ENCODE assay signal across 24 cellular contexts in genomic region chr7:36438211-36438610, GRCh38.
"Had no signal": no experiment of that assay in that cellular context is flagged by ENCODE, and none has a peak within 500 bp of the region (broad histone marks: within the 10 kb centered on the region; RNA-seq: fewer than 3 reads in every experiment).

No MANE protein-coding gene starts in this region.

- H3K4me3 ChIP-seq: esophagus muscularis mucosa, gastrocnemius medialis had no signal

- ATAC-seq: activated CD4-positive, alpha-beta T cell treated with anti-CD3 and anti-CD28 coated beads for 36 hours; activated CD8-positive, alpha-beta memory T cell treated with anti-CD3 and anti-CD28 coated beads, Interleukin-2, amount 10 ng/mL, durations not matched to agents 7 days and 5 days; activated CD8-positive, alpha-beta T cell treated with anti-CD3 and anti-CD28 coated beads, Interleukin-2, amount 10 ng/mL, durations not matched to agents 7 days and 5 days; activated naive CD8-positive, alpha-beta T cell treated with anti-CD3 and anti-CD28 coated beads, Interleukin-2, amount 50 U/mL, for 24 hours; effector memory CD8-positive, alpha-beta T cell; foreskin keratinocyte; gastrocnemius medialis had no signal

- H3K27ac ChIP-seq: esophagus muscularis mucosa, foreskin keratinocyte, gastrocnemius medialis had no signal

- DNase-seq: activated CD4-positive, alpha-beta memory T cell treated with anti-CD3 and anti-CD28 coated beads for 36 hours; activated CD4-positive, alpha-beta T cell treated with anti-CD3 and anti-CD28 coated beads for 36 hours; activated CD4-positive, alpha-beta T cell treated with anti-CD3 and anti-CD28 coated beads, Interleukin-2, amount 10 ng/mL, durations not matched to agents 24 days and 14 days; activated CD4-positive, CD25-positive, alpha-beta regulatory T cell; activated CD4-positive, CD25-positive, alpha-beta regulatory T cell treated with anti-CD3 and anti-CD28 coated beads, Interleukin-2, amount 50 U/mL, for 72 hours; activated CD8-positive, alpha-beta memory T cell treated with anti-CD3 and anti-CD28 coated beads, Interleukin-2, amount 10 ng/mL, durations not matched to agents 7 days and 5 days; activated CD8-positive, alpha-beta memory T cell treated with anti-CD3 and anti-CD28 coated beads, Interleukin-2, amount 50 U/mL, for 4 hours; activated CD8-positive, alpha-beta T cell treated with anti-CD3 and anti-CD28 coated beads, Interleukin-2, amount 10 ng/mL, durations not matched to agents 7 days and 5 days; activated effector memory CD4-positive, alpha-beta T cell treated with anti-CD3 and anti-CD28 coated beads, Interleukin-2, amount 50 U/mL, for 16 hours; activated naive CD8-positive, alpha-beta T cell treated with anti-CD3 and anti-CD28 coated beads for 36 hours; activated naive CD8-positive, alpha-beta T cell treated with anti-CD3 and anti-CD28 coated beads, Interleukin-2, amount 50 U/mL, for 24 hours; activated T-cell treated with anti-CD3 and anti-CD28 coated beads, Interleukin-2, amount 50 U/mL, for 1 hour; activated T-cell treated with anti-CD3 and anti-CD28 coated beads, Interleukin-2, amount 50 U/mL, for 48 hours; caudate nucleus; cortex of kidney; dermis blood vessel endothelial cell; effector CD4-positive, alpha-beta T cell; effector memory CD8-positive, alpha-beta T cell; erythroblast; foreskin keratinocyte; gastrocnemius medialis; glutamatergic neuron; T-helper 2 cell had no signal

- H3K9me3 ChIP-seq: esophagus muscularis mucosa, gastrocnemius medialis had no signal

- H3K27me3 ChIP-seq: esophagus muscularis mucosa, foreskin keratinocyte, gastrocnemius medialis had no signal

- H3K4me1 ChIP-seq: foreskin keratinocyte, gastrocnemius medialis had no signal

- H3K36me3 ChIP-seq: esophagus muscularis mucosa, gastrocnemius medialis had no signal
